1 cellular context compared by ENCODE assay signal in the genomic region with DNA sequence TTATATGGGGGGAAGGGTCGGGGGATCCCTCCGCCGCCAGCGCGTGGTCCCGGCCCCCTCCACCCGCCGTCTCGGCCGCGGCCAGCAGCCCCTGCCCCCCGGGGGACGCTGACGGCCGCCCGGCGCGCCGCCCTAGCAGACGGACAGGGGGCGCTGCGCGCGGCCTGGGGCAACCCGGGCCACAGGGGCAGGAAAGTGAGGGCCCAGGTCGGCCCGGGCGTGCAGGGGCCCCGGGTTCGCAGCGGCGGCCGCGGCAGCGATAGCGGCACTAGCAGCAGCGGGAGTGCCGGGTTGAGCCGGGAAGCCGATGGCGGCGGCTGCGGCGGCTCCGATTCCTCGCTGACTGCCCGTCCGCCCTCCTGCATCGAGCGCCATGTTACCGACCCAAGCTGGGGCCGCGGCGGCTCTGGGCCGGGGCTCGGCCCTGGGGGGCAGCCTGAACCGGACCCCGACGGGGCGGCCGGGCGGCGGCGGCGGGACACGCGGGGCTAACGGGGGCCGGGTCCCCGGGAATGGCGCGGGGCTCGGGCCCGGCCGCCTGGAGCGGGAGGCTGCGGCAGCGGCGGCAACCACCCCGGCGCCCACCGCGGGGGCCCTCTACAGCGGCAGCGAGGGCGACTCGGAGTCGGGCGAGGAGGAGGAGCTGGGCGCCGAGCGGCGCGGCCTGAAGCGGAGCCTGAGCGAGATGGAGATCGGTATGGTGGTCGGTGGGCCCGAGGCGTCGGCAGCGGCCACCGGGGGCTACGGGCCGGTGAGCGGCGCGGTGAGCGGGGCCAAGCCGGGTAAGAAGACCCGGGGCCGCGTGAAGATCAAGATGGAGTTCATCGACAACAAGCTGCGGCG.
A peak's percentile ranks its signal among the peaks of the same experiment; 100 is the strongest.
TF ChIP-seq lines count a peak whose summit lies in the region.

No MANE protein-coding gene starts in this region.

TF ChIP-seq in HepG2, 621 proteins besides CTCF, POLR2A, EP300 and RAD21 (continued from another document and continues in another):
- TF ChIP-seq, protein P1, sequence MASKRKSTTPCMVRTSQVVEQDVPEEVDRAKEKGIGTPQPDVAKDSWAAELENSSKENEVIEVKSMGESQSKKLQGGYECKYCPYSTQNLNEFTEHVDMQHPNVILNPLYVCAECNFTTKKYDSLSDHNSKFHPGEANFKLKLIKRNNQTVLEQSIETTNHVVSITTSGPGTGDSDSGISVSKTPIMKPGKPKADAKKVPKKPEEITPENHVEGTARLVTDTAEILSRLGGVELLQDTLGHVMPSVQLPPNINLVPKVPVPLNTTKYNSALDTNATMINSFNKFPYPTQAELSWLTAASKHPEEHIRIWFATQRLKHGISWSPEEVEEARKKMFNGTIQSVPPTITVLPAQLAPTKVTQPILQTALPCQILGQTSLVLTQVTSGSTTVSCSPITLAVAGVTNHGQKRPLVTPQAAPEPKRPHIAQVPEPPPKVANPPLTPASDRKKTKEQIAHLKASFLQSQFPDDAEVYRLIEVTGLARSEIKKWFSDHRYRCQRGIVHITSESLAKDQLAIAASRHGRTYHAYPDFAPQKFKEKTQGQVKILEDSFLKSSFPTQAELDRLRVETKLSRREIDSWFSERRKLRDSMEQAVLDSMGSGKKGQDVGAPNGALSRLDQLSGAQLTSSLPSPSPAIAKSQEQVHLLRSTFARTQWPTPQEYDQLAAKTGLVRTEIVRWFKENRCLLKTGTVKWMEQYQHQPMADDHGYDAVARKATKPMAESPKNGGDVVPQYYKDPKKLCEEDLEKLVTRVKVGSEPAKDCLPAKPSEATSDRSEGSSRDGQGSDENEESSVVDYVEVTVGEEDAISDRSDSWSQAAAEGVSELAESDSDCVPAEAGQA (IDR thresholded peaks at IDR 0.05; ENCODE audit: low read depth) = no peak
- TF ChIP-seq, protein P1 (CRISPR knock-in tag; IDR thresholded peaks at IDR 0.05; ENCODE audit: borderline replicate concordance) = peak; percentile 92
- no peak for TF ChIP-seq ZBTB21 (CRISPR knock-in tag; IDR thresholded peaks at IDR 0.05)
- peak; percentile 58; the same call in 1 of the 2 replicates for TF ChIP-seq ZNF788 (CRISPR knock-in tag; IDR thresholded peaks at IDR 0.05; ENCODE audit: borderline replicate concordance)
- no peak for TF ChIP-seq MBD4 (IDR thresholded peaks at IDR 0.05; ENCODE audit: borderline replicate concordance, low read length)
- TF ChIP-seq IRF2 (CRISPR knock-in tag; IDR thresholded peaks at IDR 0.05) = peak; percentile 42; the same call in 1 of the 2 replicates
- 0 out of 2 replicates have a peak, but pooled peaks have one; percentile 16 for TF ChIP-seq ARHGAP35 (CRISPR knock-in tag; IDR thresholded peaks at IDR 0.05; ENCODE audit: borderline replicate concordance)
- peak; percentile 72 for TF ChIP-seq ZNF562 (CRISPR knock-in tag; IDR thresholded peaks at IDR 0.05; ENCODE audit: borderline replicate concordance)
- TF ChIP-seq, protein P2, sequence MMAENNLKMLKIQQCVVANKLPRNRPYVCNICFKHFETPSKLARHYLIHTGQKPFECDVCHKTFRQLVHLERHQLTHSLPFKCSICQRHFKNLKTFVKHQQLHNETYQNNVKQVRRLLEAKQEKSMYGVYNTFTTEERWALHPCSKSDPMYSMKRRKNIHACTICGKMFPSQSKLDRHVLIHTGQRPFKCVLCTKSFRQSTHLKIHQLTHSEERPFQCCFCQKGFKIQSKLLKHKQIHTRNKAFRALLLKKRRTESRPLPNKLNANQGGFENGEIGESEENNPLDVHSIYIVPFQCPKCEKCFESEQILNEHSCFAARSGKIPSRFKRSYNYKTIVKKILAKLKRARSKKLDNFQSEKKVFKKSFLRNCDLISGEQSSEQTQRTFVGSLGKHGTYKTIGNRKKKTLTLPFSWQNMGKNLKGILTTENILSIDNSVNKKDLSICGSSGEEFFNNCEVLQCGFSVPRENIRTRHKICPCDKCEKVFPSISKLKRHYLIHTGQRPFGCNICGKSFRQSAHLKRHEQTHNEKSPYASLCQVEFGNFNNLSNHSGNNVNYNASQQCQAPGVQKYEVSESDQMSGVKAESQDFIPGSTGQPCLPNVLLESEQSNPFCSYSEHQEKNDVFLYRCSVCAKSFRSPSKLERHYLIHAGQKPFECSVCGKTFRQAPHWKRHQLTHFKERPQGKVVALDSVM (CRISPR knock-in tag; IDR thresholded peaks at IDR 0.05) = no peak; the same call in 1 of the 2 replicates
- no peak for TF ChIP-seq NRL (CRISPR knock-in tag; IDR thresholded peaks at IDR 0.05; ENCODE audit: borderline replicate concordance)
- no peak for TF ChIP-seq ZNF333 (CRISPR knock-in tag; IDR thresholded peaks at IDR 0.05; ENCODE audit: borderline replicate concordance)
- TF ChIP-seq ZNF264 (CRISPR knock-in tag; IDR thresholded peaks at IDR 0.05) = no peak
- no peak for TF ChIP-seq CEBPB (IDR thresholded peaks at IDR 0.05; ENCODE audit: borderline replicate concordance, low read depth, low read length)
- peak; percentile 13; the same call in 1 of the 2 replicates for TF ChIP-seq SIX4 (CRISPR knock-in tag; IDR thresholded peaks at IDR 0.05)
- TF ChIP-seq NR2C2 (CRISPR knock-in tag; IDR thresholded peaks at IDR 0.05; ENCODE audit: borderline replicate concordance) = 0 out of 2 replicates have a peak, but pooled peaks have one; percentile 38
- TF ChIP-seq ZBTB20 (CRISPR knock-in tag; IDR thresholded peaks at IDR 0.05; ENCODE audit: borderline replicate concordance, low read depth) = no peak
- 0 out of 2 replicates have a peak, but pooled peaks have one; percentile 75 for TF ChIP-seq ZNF83 (CRISPR knock-in tag; IDR thresholded peaks at IDR 0.05; ENCODE audit: borderline replicate concordance)
- peak; percentile 61; the same call in 1 of the 2 replicates for TF ChIP-seq ZNF567 (CRISPR knock-in tag; IDR thresholded peaks at IDR 0.05; ENCODE audit: borderline replicate concordance)
- no peak for TF ChIP-seq ZNF615 (CRISPR knock-in tag; IDR thresholded peaks at IDR 0.05; ENCODE audit: borderline replicate concordance)
- TF ChIP-seq, protein P3, sequence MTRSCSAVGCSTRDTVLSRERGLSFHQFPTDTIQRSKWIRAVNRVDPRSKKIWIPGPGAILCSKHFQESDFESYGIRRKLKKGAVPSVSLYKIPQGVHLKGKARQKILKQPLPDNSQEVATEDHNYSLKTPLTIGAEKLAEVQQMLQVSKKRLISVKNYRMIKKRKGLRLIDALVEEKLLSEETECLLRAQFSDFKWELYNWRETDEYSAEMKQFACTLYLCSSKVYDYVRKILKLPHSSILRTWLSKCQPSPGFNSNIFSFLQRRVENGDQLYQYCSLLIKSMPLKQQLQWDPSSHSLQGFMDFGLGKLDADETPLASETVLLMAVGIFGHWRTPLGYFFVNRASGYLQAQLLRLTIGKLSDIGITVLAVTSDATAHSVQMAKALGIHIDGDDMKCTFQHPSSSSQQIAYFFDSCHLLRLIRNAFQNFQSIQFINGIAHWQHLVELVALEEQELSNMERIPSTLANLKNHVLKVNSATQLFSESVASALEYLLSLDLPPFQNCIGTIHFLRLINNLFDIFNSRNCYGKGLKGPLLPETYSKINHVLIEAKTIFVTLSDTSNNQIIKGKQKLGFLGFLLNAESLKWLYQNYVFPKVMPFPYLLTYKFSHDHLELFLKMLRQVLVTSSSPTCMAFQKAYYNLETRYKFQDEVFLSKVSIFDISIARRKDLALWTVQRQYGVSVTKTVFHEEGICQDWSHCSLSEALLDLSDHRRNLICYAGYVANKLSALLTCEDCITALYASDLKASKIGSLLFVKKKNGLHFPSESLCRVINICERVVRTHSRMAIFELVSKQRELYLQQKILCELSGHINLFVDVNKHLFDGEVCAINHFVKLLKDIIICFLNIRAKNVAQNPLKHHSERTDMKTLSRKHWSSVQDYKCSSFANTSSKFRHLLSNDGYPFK (CRISPR knock-in tag; IDR thresholded peaks at IDR 0.05; ENCODE audit: borderline replicate concordance) = no peak
- TF ChIP-seq, protein P4, sequence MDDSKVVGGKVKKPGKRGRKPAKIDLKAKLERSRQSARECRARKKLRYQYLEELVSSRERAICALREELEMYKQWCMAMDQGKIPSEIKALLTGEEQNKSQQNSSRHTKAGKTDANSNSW (CRISPR knock-in tag; IDR thresholded peaks at IDR 0.05; ENCODE audit: borderline replicate concordance) = no peak
- no peak for TF ChIP-seq MZF1 (CRISPR knock-in tag; IDR thresholded peaks at IDR 0.05; ENCODE audit: borderline replicate concordance)
- no peak for TF ChIP-seq NBN (conservative IDR thresholded peaks at IDR 0.05)
- no peak for TF ChIP-seq SOX5 (CRISPR knock-in tag; IDR thresholded peaks at IDR 0.05; ENCODE audit: borderline replicate concordance)
- TF ChIP-seq ZMAT3 (CRISPR knock-in tag; conservative IDR thresholded peaks at IDR 0.05) = peak; percentile 61; the same call in 1 of the 2 replicates
- no peak for TF ChIP-seq CENPT (CRISPR knock-in tag; IDR thresholded peaks at IDR 0.05; ENCODE audit: low read depth)
- TF ChIP-seq ZNF879 (CRISPR knock-in tag; IDR thresholded peaks at IDR 0.05) = no peak
- TF ChIP-seq ZNF225 (CRISPR knock-in tag; IDR thresholded peaks at IDR 0.05) = no peak
- peak; percentile 16; the same call in 1 of the 2 replicates for TF ChIP-seq KLF12 (CRISPR knock-in tag; IDR thresholded peaks at IDR 0.05; ENCODE audit: borderline replicate concordance)
- peak; percentile 87; the same call in 1 of the 2 replicates for TF ChIP-seq ZNF234 (CRISPR knock-in tag; conservative IDR thresholded peaks at IDR 0.05)
- peak; percentile 95 for TF ChIP-seq ZNF777 (CRISPR knock-in tag; IDR thresholded peaks at IDR 0.05)
- no peak for TF ChIP-seq FOXK1 (CRISPR knock-in tag; IDR thresholded peaks at IDR 0.05; ENCODE audit: borderline replicate concordance, low read depth)
- no peak for TF ChIP-seq RFX1 (IDR thresholded peaks at IDR 0.05)
- no peak for TF ChIP-seq CAMTA2 (CRISPR knock-in tag; IDR thresholded peaks at IDR 0.05; ENCODE audit: borderline replicate concordance)
- TF ChIP-seq ZNF768 (CRISPR knock-in tag; IDR thresholded peaks at IDR 0.05) = peak; percentile 50; the same call in 1 of the 2 replicates
- peak; percentile 64; the same call in 1 of the 2 replicates for TF ChIP-seq ERF (CRISPR knock-in tag; IDR thresholded peaks at IDR 0.05)
- TF ChIP-seq ZNF296 (CRISPR knock-in tag; conservative IDR thresholded peaks at IDR 0.05) = no peak
- TF ChIP-seq, protein P5, sequence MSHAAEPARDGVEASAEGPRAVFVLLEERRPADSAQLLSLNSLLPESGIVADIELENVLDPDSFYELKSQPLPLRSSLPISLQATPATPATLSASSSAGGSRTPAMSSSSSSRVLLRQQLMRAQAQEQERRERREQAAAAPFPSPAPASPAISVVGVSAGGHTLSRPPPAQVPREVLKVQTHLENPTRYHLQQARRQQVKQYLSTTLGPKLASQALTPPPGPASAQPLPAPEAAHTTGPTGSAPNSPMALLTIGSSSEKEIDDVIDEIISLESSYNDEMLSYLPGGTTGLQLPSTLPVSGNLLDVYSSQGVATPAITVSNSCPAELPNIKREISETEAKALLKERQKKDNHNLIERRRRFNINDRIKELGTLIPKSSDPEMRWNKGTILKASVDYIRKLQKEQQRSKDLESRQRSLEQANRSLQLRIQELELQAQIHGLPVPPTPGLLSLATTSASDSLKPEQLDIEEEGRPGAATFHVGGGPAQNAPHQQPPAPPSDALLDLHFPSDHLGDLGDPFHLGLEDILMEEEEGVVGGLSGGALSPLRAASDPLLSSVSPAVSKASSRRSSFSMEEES (CRISPR knock-in tag; IDR thresholded peaks at IDR 0.05) = 0 out of 2 replicates have a peak, but pooled peaks have one; percentile 20
- TF ChIP-seq ZNF180 (CRISPR knock-in tag; IDR thresholded peaks at IDR 0.05; ENCODE audit: borderline replicate concordance, low read depth) = 0 out of 2 replicates have a peak, but pooled peaks have one; percentile 41
- TF ChIP-seq GTF2F1 (IDR thresholded peaks at IDR 0.05; ENCODE audit: low read length) = no peak
- no peak for TF ChIP-seq SIN3B (IDR thresholded peaks at IDR 0.05; ENCODE audit: low read length)
- peak; percentile 84 for TF ChIP-seq RFXAP (CRISPR knock-in tag; IDR thresholded peaks at IDR 0.05; ENCODE audit: borderline replicate concordance)
- TF ChIP-seq, protein P6, sequence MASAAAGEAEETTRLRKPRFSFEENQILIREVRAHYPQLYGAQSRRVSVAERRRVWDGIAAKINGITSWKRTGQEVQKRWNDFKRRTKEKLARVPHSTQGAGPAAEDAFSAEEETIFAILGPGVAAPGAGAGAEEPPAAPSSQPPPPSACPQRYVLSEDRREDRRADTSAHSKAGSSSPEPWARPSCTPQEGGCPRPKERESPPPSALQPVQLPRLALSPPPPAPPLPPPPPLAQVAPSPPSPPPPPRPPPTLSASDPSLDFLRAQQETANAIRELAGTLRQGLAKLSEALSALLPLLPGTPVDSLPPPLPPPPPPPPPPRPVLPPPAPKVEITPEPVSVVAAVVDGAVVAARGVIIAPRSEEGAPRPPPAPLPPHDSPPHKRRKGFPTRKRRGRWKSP (CRISPR knock-in tag; IDR thresholded peaks at IDR 0.05) = 0 out of 2 replicates have a peak, but pooled peaks have one; percentile 66
- TF ChIP-seq, protein P7, sequence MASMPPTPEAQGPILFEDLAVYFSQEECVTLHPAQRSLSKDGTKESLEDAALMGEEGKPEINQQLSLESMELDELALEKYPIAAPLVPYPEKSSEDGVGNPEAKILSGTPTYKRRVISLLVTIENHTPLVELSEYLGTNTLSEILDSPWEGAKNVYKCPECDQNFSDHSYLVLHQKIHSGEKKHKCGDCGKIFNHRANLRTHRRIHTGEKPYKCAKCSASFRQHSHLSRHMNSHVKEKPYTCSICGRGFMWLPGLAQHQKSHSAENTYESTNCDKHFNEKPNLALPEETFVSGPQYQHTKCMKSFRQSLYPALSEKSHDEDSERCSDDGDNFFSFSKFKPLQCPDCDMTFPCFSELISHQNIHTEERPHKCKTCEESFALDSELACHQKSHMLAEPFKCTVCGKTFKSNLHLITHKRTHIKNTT (CRISPR knock-in tag; IDR thresholded peaks at IDR 0.05) = peak; percentile 88; the same call in 1 of the 2 replicates
